In genomic region chr19:50814883-50815282, GRCh38 we compare ENCODE assay signal across 35 cellular contexts. TPM values are rescaled to one million over a fixed set of nuclear protein-coding genes. Genes with fewer than 3 reads are reported as not detected.
"Had no signal": no experiment of that assay in that cellular context is flagged by ENCODE, and none has a peak within 500 bp of the region (broad histone marks: within the 10 kb centered on the region; RNA-seq: fewer than 3 reads in every experiment).

No MANE protein-coding gene starts in this region.

- H3K36me3 ChIP-seq: brain microvascular endothelial cell, esophagus muscularis mucosa, gastrocnemius medialis, heart left ventricle, WERI-Rb-1 had no signal

- DNase-seq: activated B cell treated with CpG ODN at 0.5 μM for 24 hours; activated CD4-positive, alpha-beta T cell treated with anti-CD3 and anti-CD28 coated beads for 48 hours; activated CD4-positive, alpha-beta T cell treated with anti-CD3 and anti-CD28 coated beads, Interleukin-2, amount 50 U/mL, for 1 hour; activated CD4-positive, alpha-beta T cell treated with anti-CD3 and anti-CD28 coated beads, Interleukin-2, amount 50 U/mL, for 48 hours; activated CD8-positive, alpha-beta memory T cell treated with anti-CD3 and anti-CD28 coated beads for 24 hours; activated CD8-positive, alpha-beta T cell treated with anti-CD3 and anti-CD28 coated beads for 36 hours; activated effector memory CD4-positive, alpha-beta T cell treated with Interleukin-2 at 50 U/mL for 16 hours; activated gamma-delta T cell treated with Interleukin-2 at 50 U/mL for 16 hours; activated naive CD4-positive, alpha-beta T cell treated with anti-CD3 and anti-CD28 coated beads, Interleukin-2, amount 50 U/mL, for 16 hours; activated naive CD4-positive, alpha-beta T cell treated with Interleukin-2 at 50 U/mL for 16 hours; activated T-cell treated with anti-CD3 and anti-CD28 coated beads, Interleukin-2, amount 50 U/mL, for 4 hours; amniotic stem cell; anterior cingulate cortex; brain microvascular endothelial cell; caudate nucleus; cortex of kidney; dermis blood vessel endothelial cell; effector CD4-positive, alpha-beta T cell; effector memory CD8-positive, alpha-beta T cell; erythroblast; foreskin keratinocyte; gastrocnemius medialis; glutamatergic neuron; heart left ventricle; T-helper 9 cell; WERI-Rb-1 had no signal

- H3K9me3 ChIP-seq: gastrocnemius medialis, heart left ventricle had no signal

- ATAC-seq: activated CD4-positive, CD25-positive, alpha-beta regulatory T cell treated with anti-CD3 and anti-CD28 coated beads, Interleukin-2, amount 50 U/mL, for 24 hours; activated CD8-positive, alpha-beta T cell treated with anti-CD3 and anti-CD28 coated beads for 36 hours; activated T-cell treated with anti-CD3 and anti-CD28 coated beads, Interleukin-2, amount 50 U/mL, for 4 hours; activated T-helper 17 cell treated with anti-CD3 and anti-CD28 coated beads, Interleukin-2, amount 50 U/mL, for 72 hours; effector memory CD8-positive, alpha-beta T cell; foreskin keratinocyte; gastrocnemius medialis; heart left ventricle had no signal

- FAIRE-seq: astrocyte, bronchial epithelial cell, colon had no signal

- H3K27ac ChIP-seq: brain microvascular endothelial cell, esophagus muscularis mucosa, foreskin keratinocyte, gastrocnemius medialis, heart left ventricle, WERI-Rb-1 had no signal

- H3K4me1 ChIP-seq: foreskin keratinocyte, gastrocnemius medialis had no signal

- H3K4me3 ChIP-seq: esophagus muscularis mucosa, gastrocnemius medialis, heart left ventricle had no signal

RNA-seq across cellular contexts. Expression of gene KLK1, which starts 8.7 kb away (rescaled TPM):
- total RNA-seq: astrocyte, bronchial epithelial cell, chondrocyte, dermis blood vessel endothelial cell, esophagus muscularis mucosa had no signal

RNA-seq across cellular contexts. Expression of gene KLK15, which starts 18.5 kb away (rescaled TPM):
- total RNA-seq: activated B cell treated with CpG ODN at 0.5 μM for 24 hours; activated CD8-positive, alpha-beta T cell treated with anti-CD3 and anti-CD28 coated beads for 36 hours; activated T-cell treated with anti-CD3 and anti-CD28 coated beads, Interleukin-2, amount 50 U/mL, for 4 hours; activated T-helper 17 cell treated with anti-CD3 and anti-CD28 coated beads, Interleukin-2, amount 50 U/mL, for 72 hours; astrocyte; bronchial epithelial cell; chondrocyte; dermis blood vessel endothelial cell; esophagus muscularis mucosa; foreskin keratinocyte; gastrocnemius medialis; heart left ventricle; T-helper 2 cell treated with Interferon-gamma antibody and Interleukin-4, amounts not matched to agents 100 ng/mL and 5 ng/mL, for 36 hours had no signal
- polyA plus RNA-seq: foreskin keratinocyte, heart left ventricle had no signal

RNA-seq across cellular contexts. Expression of gene ACP4, which starts 24.7 kb away (rescaled TPM):
- total RNA-seq: activated B cell treated with CpG ODN at 0.5 μM for 24 hours; activated CD8-positive, alpha-beta T cell treated with anti-CD3 and anti-CD28 coated beads for 36 hours; activated T-cell treated with anti-CD3 and anti-CD28 coated beads, Interleukin-2, amount 50 U/mL, for 4 hours; activated T-helper 17 cell treated with anti-CD3 and anti-CD28 coated beads, Interleukin-2, amount 50 U/mL, for 72 hours; astrocyte; bronchial epithelial cell; chondrocyte; dermis blood vessel endothelial cell; esophagus muscularis mucosa; foreskin keratinocyte; gastrocnemius medialis; heart left ventricle; T-helper 2 cell treated with Interferon-gamma antibody and Interleukin-4, amounts not matched to agents 100 ng/mL and 5 ng/mL, for 36 hours had no signal
- polyA plus RNA-seq: adipose tissue, foreskin keratinocyte, heart left ventricle had no signal

RNA-seq across cellular contexts. Expression of gene KLK3, which starts 39.8 kb away (rescaled TPM):
- total RNA-seq: activated B cell treated with CpG ODN at 0.5 μM for 24 hours; activated CD8-positive, alpha-beta T cell treated with anti-CD3 and anti-CD28 coated beads for 36 hours; activated T-cell treated with anti-CD3 and anti-CD28 coated beads, Interleukin-2, amount 50 U/mL, for 4 hours; activated T-helper 17 cell treated with anti-CD3 and anti-CD28 coated beads, Interleukin-2, amount 50 U/mL, for 72 hours; astrocyte; bronchial epithelial cell; chondrocyte; dermis blood vessel endothelial cell; esophagus muscularis mucosa; foreskin keratinocyte; gastrocnemius medialis; heart left ventricle; T-helper 2 cell treated with Interferon-gamma antibody and Interleukin-4, amounts not matched to agents 100 ng/mL and 5 ng/mL, for 36 hours had no signal
- polyA plus RNA-seq: foreskin keratinocyte, heart left ventricle had no signal

RNA-seq across cellular contexts. Expression of gene GPR32, which starts 44.6 kb away (rescaled TPM):
- total RNA-seq: activated B cell treated with CpG ODN at 0.5 μM for 24 hours; activated CD8-positive, alpha-beta T cell treated with anti-CD3 and anti-CD28 coated beads for 36 hours; activated T-cell treated with anti-CD3 and anti-CD28 coated beads, Interleukin-2, amount 50 U/mL, for 4 hours; activated T-helper 17 cell treated with anti-CD3 and anti-CD28 coated beads, Interleukin-2, amount 50 U/mL, for 72 hours; astrocyte; bronchial epithelial cell; chondrocyte; dermis blood vessel endothelial cell; esophagus muscularis mucosa; foreskin keratinocyte; gastrocnemius medialis; heart left ventricle; T-helper 2 cell treated with Interferon-gamma antibody and Interleukin-4, amounts not matched to agents 100 ng/mL and 5 ng/mL, for 36 hours had no signal
- polyA plus RNA-seq: adipose tissue, foreskin keratinocyte, heart left ventricle had no signal
